Comparison of ENCODE assay signal across 8 cellular contexts in genomic region chr6:98947411-98948292, GRCh38. TPM values are rescaled to one million over a fixed set of nuclear protein-coding genes. Genes with fewer than 3 reads are reported as not detected.
A peak's percentile ranks its signal among the peaks of the same experiment; 100 is the strongest.
DNase-seq lines count a peak whose midpoint lies in the region; ATAC-seq, FAIRE-seq and TF ChIP-seq lines count a peak whose summit lies in the region.

FBXL4 (minus strand) TSS chr6:98947946; CDS start chr6:98926988, 20,958 bp downstream.

- peaks cover 25% of the 10 kb centered on the region for H4K20me1 ChIP-seq in HepG2 (ENCODE audit: insufficient read depth, low read length)

- H3K4me3 ChIP-seq in BJ (ENCODE audit: low read depth, low read length), result peak within 1 kb of the TSS; percentile 70
- peak within 1 kb of the TSS; percentile 87 to 90 (median 87) for H3K4me3 ChIP-seq in HepG2 (replicated peaks in 1 of 3; ENCODE audit: insufficient read depth in 1 of 3, low read depth in 2 of 3, low read length in 3 of 3)

- 2% methylated on average over 13 of the region's 93 CpGs for WGBS in HepG2 (ENCODE audit: low lambda C conversion rate)

- ATAC-seq in HG03354 (IDR thresholded peaks at IDR 0.05; ENCODE audit: poor library complexity, severe bottlenecking, unreplicated experiment), result peak; percentile 81
- ATAC-seq in HepG2, result peak; percentile 94

- CTCF ChIA-PET in BJ (lab: Yijun Ruan, JAX), result no interaction called here
- CTCF ChIA-PET in HepG2 (lab: Yijun Ruan, JAX; ENCODE audit: low intra/inter-chr PET ratio, low total read pairs), result no interaction called here

- H3K79me2 ChIP-seq in HepG2 (ENCODE audit: insufficient read depth, low read length), result peaks cover 45% of the 10 kb centered on the region

- POLR2A ChIA-PET in BJ (lab: Charles Lee), result interaction anchor here (0.6 kb wide), 1 partner anchor 68 kb away, joined by 9 read pairs; no protein-coding TSS in a partner anchor
- POLR2A ChIA-PET in HepG2 (lab: Yijun Ruan, JAX), result interaction anchor here (0.7 to 1.4 kb wide), 5 partner anchors 9 to 114 kb away, joined by 3 to 6 read pairs (median 5); partner anchors contain the start of gene POU3F2

- in situ Hi-C loops in HepG2 (cut with HindIII; ENCODE audit: extremely low pct_ligation_motif_present, low pct_unique_long_range_greater_than_20kb), result no loop called here

- H3K9ac ChIP-seq in HepG2 (ENCODE audit: insufficient read depth, low read depth, low read length), result peak within 1 kb of the TSS; percentile 78

- TF ChIP-seq RAD21 in HepG2 (CRISPR knock-in tag; IDR thresholded peaks at IDR 0.05), result peak; percentile 10; the same call in 1 of the 2 replicates

- H3K4me1 ChIP-seq in HepG2 (ENCODE audit: insufficient read depth, low read length), result peaks cover 32% of the 10 kb centered on the region

- intact Hi-C loops in HepG2 (cut with micrococcal nuclease; ENCODE audit: unreplicated experiment), result loop anchor here (5.0 kb wide), 2 partner anchors 50 to 475 kb away; no protein-coding TSS in a partner anchor

- peaks cover 2% of the 10 kb centered on the region; the same call in 1 of the 2 replicates for H3K9me3 ChIP-seq in HepG2 (ENCODE audit: low read length)

- DNase-seq in BJ (ENCODE audit: low read depth) (no peak), NCI-H526 treated with DMSO at 0.1 percent for 48 hours (lab: John Stamatoyannopoulos, UW) (peak; percentile 84), dermis blood vessel endothelial cell (peak; percentile 76), HepG2 (ENCODE audit: low spot score) (peak; percentile 87)
- peak; percentile 71 to 75 for DNase-seq in activated CD4-positive, alpha-beta T cell treated with anti-CD3 and anti-CD28 coated beads, Interleukin-2, amount 50 U/mL, for 24 hours (ENCODE audit: low read depth in 1 of 2, low spot score in 1 of 2)
- DNase-seq in stimulated activated CD4-positive, alpha-beta T cell treated with anti-CD3 and anti-CD28 coated beads, Interleukin-4, amount 100 ng/mL, for 24 hours, result peak; percentile 85

- H3K27me3 ChIP-seq in BJ (ENCODE audit: control insufficient read depth, insufficient read depth, low read length) (no peaks in the 10 kb centered on the region), HepG2 (ENCODE audit: control insufficient read depth in 1 of 2, insufficient read depth in 2 of 2, low read length in 2 of 2) (no peaks in the 10 kb centered on the region; a peak in 2 of 5 replicates)

- H3K4me2 ChIP-seq in HepG2 (ENCODE audit: low read depth, low read length), result peak within 1 kb of the TSS; percentile 81

- FAIRE-seq in HepG2 (lab: Jason Lieb, UNC), result peak; percentile 76

- TF ChIP-seq EP300 in HepG2 (IDR thresholded peaks at IDR 0.05; ENCODE audit: low read depth in 2 of 2, low read length in 2 of 2) (no peak), HepG2 (CRISPR knock-in tag; IDR thresholded peaks at IDR 0.05; ENCODE audit: borderline replicate concordance) (no peak)

- H3K27ac ChIP-seq in HepG2 (ENCODE audit: extremely low read length, insufficient read depth, low read length), result peak within 1 kb of the TSS; percentile 89

- peak within 1 kb of the TSS; percentile 90 for H2AFZ ChIP-seq in HepG2 (ENCODE audit: low read length)

- H3K36me3 ChIP-seq in BJ (ENCODE audit: control insufficient read depth, insufficient read depth, low read length) (no peaks in the 10 kb centered on the region), HepG2 (replicated peaks in 1 of 2; ENCODE audit: control insufficient read depth in 1 of 2, insufficient read depth in 2 of 2, low read length in 2 of 2) (no peaks in the 10 kb centered on the region)

- peak; percentile 71 for TF ChIP-seq POLR2A in GM19099 (IDR thresholded peaks at IDR 0.05; ENCODE audit: extremely low read depth, insufficient read length, low read depth)
- peak; percentile 62 to 64 for TF ChIP-seq POLR2A in HepG2 (IDR thresholded peaks at IDR 0.05; ENCODE audit: insufficient read depth in 1 of 2, low read depth in 2 of 2, low read length in 2 of 2)

- BruUV-seq in HepG2 (replicated peaks; lab: Mats Ljungman, UMichigan), result no TSS peak

- TF ChIP-seq CTCF in BJ (IDR thresholded peaks at IDR 0.05; ENCODE audit: insufficient read depth, low read depth, low read length) (no peak), HepG2 (CRISPR knock-in tag; IDR thresholded peaks at IDR 0.05) (no peak)

TF ChIP-seq in HepG2, 621 proteins besides CTCF, POLR2A, EP300 and RAD21 (continues in another document):
- TF ChIP-seq ZNF530 (CRISPR knock-in tag; IDR thresholded peaks at IDR 0.05; ENCODE audit: low read depth) (no peak), HDAC6 (IDR thresholded peaks at IDR 0.05; ENCODE audit: low read depth, low read length) (no peak), GZF1 (CRISPR knock-in tag; IDR thresholded peaks at IDR 0.05) (no peak), ATF5 (CRISPR knock-in tag; IDR thresholded peaks at IDR 0.05; ENCODE audit: low read depth) (no peak), FOXP4 (CRISPR knock-in tag; IDR thresholded peaks at IDR 0.05) (peak; percentile 61; the same call in 1 of the 2 replicates), RNF2 (conservative IDR thresholded peaks at IDR 0.05; ENCODE audit: low read depth) (0 out of 2 replicates have a peak, but pooled peaks have one; percentile 56), GLMP (CRISPR knock-in tag; IDR thresholded peaks at IDR 0.05; ENCODE audit: borderline replicate concordance) (no peak), PCBP1 (IDR thresholded peaks at IDR 0.05; ENCODE audit: borderline replicate concordance, low read depth, low read length) (no peak), ZNF354B (CRISPR knock-in tag; IDR thresholded peaks at IDR 0.05) (no peak), CAMTA2 (CRISPR knock-in tag; IDR thresholded peaks at IDR 0.05; ENCODE audit: borderline replicate concordance) (no peak), ZNF749 (CRISPR knock-in tag; IDR thresholded peaks at IDR 0.05; ENCODE audit: borderline replicate concordance) (0 out of 2 replicates have a peak, but pooled peaks have one; percentile 44), ZIK1 (CRISPR knock-in tag; IDR thresholded peaks at IDR 0.05; ENCODE audit: borderline replicate concordance, low read depth) (no peak), ZC3H13 (CRISPR knock-in tag; IDR thresholded peaks at IDR 0.05) (peak; percentile 74), ELF1 (CRISPR knock-in tag; IDR thresholded peaks at IDR 0.05) (peak; percentile 78)

RNA-seq across cellular contexts. Expression of gene FBXL4, which starts in this region (rescaled TPM):
- polyA plus RNA-seq in BJ (2011; rRNA removed) (10.5 and 17.8 TPM in 2 replicates), HepG2 (2011; rRNA removed) (16.2 and 17.6 TPM in 2 replicates)
- polyA minus RNA-seq in BJ (2011; rRNA and poly(A)+ RNA removed), result 13.6 TPM in 2 replicates
- total RNA-seq in dermis blood vessel endothelial cell (15.5 and 18.6 TPM in 2 replicates), HepG2 (2016; rRNA removed; fragmentation: Illumina TruSeq; extraction: Trizol) (13.2 and 16.2 TPM in 2 replicates)
- total RNA-seq in HepG2 (2016; cell fraction: cytosol; rRNA removed; fragmentation: Illumina TruSeq; extraction: Trizol; ENCODE audit: low read depth), result 7.9 and 9.3 TPM in 2 replicates
- total RNA-seq in HepG2 (2016; cell fraction: insoluble cytoplasmic fraction; rRNA removed; fragmentation: Illumina TruSeq; extraction: Trizol), result 12.6 and 15.6 TPM in 2 replicates
- 13.1 and 13.7 TPM in 2 replicates for total RNA-seq in HepG2 (2016; cell fraction: membrane; rRNA removed; fragmentation: Illumina TruSeq; extraction: Trizol)
- 14.1 and 14.7 TPM in 2 replicates for total RNA-seq in HepG2 (2016; cell fraction: nucleus; rRNA removed; fragmentation: Illumina TruSeq; extraction: Trizol)
- 8.0 and 14.2 TPM in 2 replicates for polyA plus RNA-seq in HepG2 (2011; cell fraction: cytosol; rRNA removed)
- polyA plus RNA-seq in HepG2 (2011; cell fraction: nucleus; rRNA removed), result 7.3 and 8.9 TPM in 2 replicates
- polyA plus RNA-seq in HepG2 (2012), result 11.9 and 12.5 TPM in 2 replicates
- polyA plus RNA-seq in HepG2 (2016; cell fraction: cytosol; fragmentation: Illumina TruSeq; extraction: Trizol; ENCODE audit: low read depth), result 1.4 and 1.6 TPM in 2 replicates
- polyA plus RNA-seq in HepG2 (2016; cell fraction: insoluble cytoplasmic fraction; fragmentation: Illumina TruSeq; extraction: Trizol; ENCODE audit: low read depth), result 8.5 and 9.9 TPM in 2 replicates
- 3.5 and 3.8 TPM in 2 replicates for polyA plus RNA-seq in HepG2 (2016; cell fraction: membrane; fragmentation: Illumina TruSeq; extraction: Trizol; ENCODE audit: low read depth)
- polyA plus RNA-seq in HepG2 (2016; cell fraction: nucleus; fragmentation: Illumina TruSeq; extraction: Trizol; ENCODE audit: insufficient read depth, low read depth), result 9.5 and 10.0 TPM in 2 replicates
- polyA minus RNA-seq in HepG2 (2011; rRNA and poly(A)+ RNA removed; ENCODE audit: low replicate concordance), result 20.1 and 23.1 TPM in 2 replicates
- 11.8 and 13.8 TPM in 2 replicates for polyA minus RNA-seq in HepG2 (2011; cell fraction: cytosol; rRNA and poly(A)+ RNA removed)
- polyA minus RNA-seq in HepG2 (2011; cell fraction: nucleus; rRNA and poly(A)+ RNA removed), result 32.3 and 35.8 TPM in 2 replicates
